In the genomic region with DNA sequence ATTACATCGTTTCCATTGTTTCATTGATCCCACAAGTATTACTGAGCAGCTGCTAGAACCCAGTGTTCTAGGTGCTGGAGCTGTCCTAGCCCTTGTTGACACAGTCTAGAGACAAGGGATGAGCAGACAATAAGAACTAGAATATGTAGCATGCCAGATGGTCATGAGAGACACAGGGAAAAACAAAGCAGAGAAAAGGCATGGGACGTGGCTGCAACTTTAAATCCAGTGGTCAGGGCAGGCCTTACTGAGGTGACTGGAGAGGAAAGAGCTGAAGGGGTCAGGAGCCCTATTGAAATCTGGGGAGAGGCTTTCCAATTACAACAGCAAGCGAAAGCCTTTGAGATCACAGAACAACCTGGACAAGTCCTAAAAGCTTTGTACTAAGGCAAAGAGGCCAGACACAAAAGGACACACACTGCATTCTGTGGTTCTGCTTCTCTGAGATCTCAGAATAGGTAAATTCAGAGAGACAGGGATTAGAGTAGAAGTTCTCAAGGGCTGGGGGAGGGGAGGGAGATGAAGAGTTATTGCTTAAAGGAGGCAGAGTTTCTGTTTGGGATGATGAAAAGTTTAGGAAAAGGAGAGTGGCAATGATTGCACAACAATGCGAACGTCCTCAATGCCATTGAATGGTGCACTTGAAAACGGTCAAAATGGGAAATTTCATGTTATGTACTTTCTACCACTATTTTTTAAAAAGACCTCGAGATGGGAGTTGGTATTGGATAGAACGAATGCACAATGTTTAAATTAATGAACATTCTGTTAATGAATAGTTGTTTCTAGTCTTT, we compare ENCODE assay signal across 20 cellular contexts.
DNase-seq lines count a peak whose midpoint lies in the region; ATAC-seq, FAIRE-seq and TF ChIP-seq lines count a peak whose summit lies in the region.
"Had no signal": no experiment of that assay in that cellular context is flagged by ENCODE, and none has a peak within 500 bp of the region (broad histone marks: within the 10 kb centered on the region; RNA-seq: fewer than 3 reads in every experiment).

No MANE protein-coding gene starts in this region.

- ATAC-seq in A549 (no peak), left lobe of liver (no peak), HG02571 (IDR thresholded peaks at IDR 0.05; ENCODE audit: unreplicated experiment) (no peak), GM19397 (IDR thresholded peaks at IDR 0.05; ENCODE audit: unreplicated experiment) (no peak)

- TF ChIP-seq EP300 in A549 (IDR thresholded peaks at IDR 0.05), result no peak
- TF ChIP-seq EP300 in SK-N-SH (IDR thresholded peaks at IDR 0.05; ENCODE audit: borderline replicate concordance in 1 of 2, low read depth in 1 of 2, low read length in 1 of 2), result no peak

- H3K79me2 ChIP-seq in OCI-LY3 (ENCODE audit: low read length) (no peaks in the 10 kb centered on the region), SK-N-SH (ENCODE audit: insufficient read depth) (no peaks in the 10 kb centered on the region)

- H2AFZ ChIP-seq in OCI-LY3 (ENCODE audit: low read depth, low read length) (no peak overlapping the region), SK-N-SH (ENCODE audit: low read depth) (no peak overlapping the region)

- H3K9me3 ChIP-seq in A549, result peaks cover 30% of the 10 kb centered on the region
- no peaks in the 10 kb centered on the region for H3K9me3 ChIP-seq in OCI-LY3 (ENCODE audit: insufficient read depth, low read length)
- H3K9me3 ChIP-seq in SK-N-SH, result peaks cover 8% of the 10 kb centered on the region
- H3K9me3 ChIP-seq: SJSA1 had no signal

- TF ChIP-seq CTCF in A549 (IDR thresholded peaks at IDR 0.05) (no peak), OCI-LY3 (IDR thresholded peaks at IDR 0.05; ENCODE audit: low read depth, low read length) (no peak), SK-N-SH (IDR thresholded peaks at IDR 0.05) (no peak)

- H3F3A ChIP-seq in SK-N-SH (replicated peaks; ENCODE audit: insufficient read depth), result peaks cover 25% of the 10 kb centered on the region

- no peak for FAIRE-seq in A549 (lab: Jason Lieb, UNC)

- no peaks in the 10 kb centered on the region for H3K9me2 ChIP-seq in SK-N-SH

- H3K4me2 ChIP-seq in A549 (peak overlapping the region; percentile 23; the same call in 2 of the 3 replicates), OCI-LY3 (ENCODE audit: low read length) (peak overlapping the region; percentile 16; the same call in 1 of the 2 replicates), SK-N-SH (no peak overlapping the region)

- no peak for TF ChIP-seq POLR2A in A549 (IDR thresholded peaks at IDR 0.05; ENCODE audit: low read length)

- H3K36me3 ChIP-seq in OCI-LY3 (replicated peaks; ENCODE audit: low read depth, low read length) (no peaks in the 10 kb centered on the region), SK-N-SH (replicated peaks in 1 of 2; ENCODE audit: control insufficient read depth in 1 of 2, insufficient read depth in 2 of 2, low read length in 1 of 2) (no peaks in the 10 kb centered on the region)
- H3K36me3 ChIP-seq: SJSA1 had no signal

- CTCF ChIA-PET in A549 (lab: Yijun Ruan, JAX) (interaction anchor here (0.6 to 1.3 kb wide), 2 partner anchors 211 to 261 kb away, joined by 3 to 4 read pairs; no protein-coding TSS in a partner anchor), SK-N-SH (lab: Yijun Ruan, JAX) (interaction anchor here (0.8 to 1.4 kb wide), 3 partner anchors 8 to 22 kb away, joined by 3 to 4 read pairs (median 3); no protein-coding TSS in a partner anchor)

- peak overlapping the region; percentile 97 to 98 for H3K27ac ChIP-seq in A549
- no peak overlapping the region for H3K27ac ChIP-seq in OCI-LY3 (ENCODE audit: low read length)
- no peak overlapping the region for H3K27ac ChIP-seq in SK-N-SH (ENCODE audit: low read depth in 2 of 2, low read length in 1 of 2)
- H3K27ac ChIP-seq: SJSA1 had no signal

- H3K27me3 ChIP-seq in OCI-LY3 (ENCODE audit: low read depth, low read length), result no peaks in the 10 kb centered on the region
- H3K27me3 ChIP-seq in SK-N-SH (ENCODE audit: insufficient read depth), result no peaks in the 10 kb centered on the region
- H3K27me3 ChIP-seq: SJSA1 had no signal

- 74% methylated on average over 8 of the region's 8 CpGs for WGBS in A549 (ENCODE audit: missing lambda C conversion rate)
- WGBS in SK-N-SH (ENCODE audit: low lambda C conversion rate), result 90% methylated on average over 8 of the region's 8 CpGs

- H4K20me1 ChIP-seq in OCI-LY3 (ENCODE audit: insufficient read depth, low read length) (no peaks in the 10 kb centered on the region), SK-N-SH (ENCODE audit: insufficient read depth) (no peaks in the 10 kb centered on the region)

- H3K9ac ChIP-seq in OCI-LY3 (ENCODE audit: low read length), result no peak overlapping the region
- H3K9ac ChIP-seq in SK-N-SH, result no peak overlapping the region

- H3K4me3 ChIP-seq in A549, result no peak overlapping the region
- no peak overlapping the region for H3K4me3 ChIP-seq in OCI-LY3 (ENCODE audit: low read length)
- H3K4me3 ChIP-seq in SK-N-SH (ENCODE audit: low read depth in 2 of 2, low read length in 1 of 2), result no peak overlapping the region
- H3K4me3 ChIP-seq: SJSA1 had no signal

- POLR2A ChIA-PET in A549 (lab: Yijun Ruan, JAX) (no interaction called here), SK-N-SH (lab: Yijun Ruan, JAX) (no interaction called here)

- H3K4me1 ChIP-seq in A549 (peaks cover 52% of the 10 kb centered on the region), OCI-LY3 (ENCODE audit: low read length) (peaks cover 31% of the 10 kb centered on the region), SK-N-SH (ENCODE audit: control insufficient read depth in 1 of 2, insufficient read depth in 2 of 2, low read depth in 1 of 2, low read length in 1 of 2) (peaks cover 16 to 19% of the 10 kb centered on the region in 2 experiments; a peak in 3 of 4 replicates)

- TF ChIP-seq RAD21 in A549 (conservative IDR thresholded peaks at IDR 0.05 in 1 of 2, IDR thresholded peaks at IDR 0.05 in 1 of 2) (no peak), SK-N-SH (IDR thresholded peaks at IDR 0.05; ENCODE audit: low read length) (no peak)

- DNase-seq in A549 (ENCODE audit: low read depth in 1 of 2, low spot score in 1 of 2), result peak in 1 of 2 experiments; percentile 39
- DNase-seq in DMS53 treated with DMSO at 0.1 percent for 48 hours (lab: John Stamatoyannopoulos, UW; ENCODE audit: unreplicated experiment), result peak; percentile 48
- peak; percentile 10 for DNase-seq in left lobe of liver (ENCODE audit: low spot score)
- DNase-seq in NCI-H2107 treated with DMSO at 0.1 percent for 48 hours (lab: John Stamatoyannopoulos, UW; ENCODE audit: unreplicated experiment), result no peak
- DNase-seq in SK-N-SH, result no peak
- DNase-seq: ACHN, AML-193, DMS79, KG1, NCI-H1048, NCI-H146, NCI-H2081 treated with DMSO at 0.1 percent for 48 hours, NCI-H226, OCI-M1, RPMI8226, SW 1271 had no signal

TF ChIP-seq in A549, 52 proteins besides CTCF, POLR2A, EP300 and RAD21:
- TF ChIP-seq CEBPB (IDR thresholded peaks at IDR 0.05), result peak; percentile 74 to 89
- no peak for TF ChIP-seq NR3C1 (IDR thresholded peaks at IDR 0.05)

TF ChIP-seq in SK-N-SH, 30 proteins besides CTCF, POLR2A, EP300 and RAD21:
- TF ChIP-seq, protein P1, sequence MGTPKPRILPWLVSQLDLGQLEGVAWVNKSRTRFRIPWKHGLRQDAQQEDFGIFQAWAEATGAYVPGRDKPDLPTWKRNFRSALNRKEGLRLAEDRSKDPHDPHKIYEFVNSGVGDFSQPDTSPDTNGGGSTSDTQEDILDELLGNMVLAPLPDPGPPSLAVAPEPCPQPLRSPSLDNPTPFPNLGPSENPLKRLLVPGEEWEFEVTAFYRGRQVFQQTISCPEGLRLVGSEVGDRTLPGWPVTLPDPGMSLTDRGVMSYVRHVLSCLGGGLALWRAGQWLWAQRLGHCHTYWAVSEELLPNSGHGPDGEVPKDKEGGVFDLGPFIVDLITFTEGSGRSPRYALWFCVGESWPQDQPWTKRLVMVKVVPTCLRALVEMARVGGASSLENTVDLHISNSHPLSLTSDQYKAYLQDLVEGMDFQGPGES (IDR thresholded peaks at IDR 0.05; ENCODE audit: low read depth, low read length), result no peak
- TF ChIP-seq NRF1 (IDR thresholded peaks at IDR 0.05; ENCODE audit: low read depth, low read length) (no peak), RFX5 (IDR thresholded peaks at IDR 0.05; ENCODE audit: low read length) (no peak), NFIC (IDR thresholded peaks at IDR 0.05; ENCODE audit: borderline replicate concordance) (no peak)
- TF ChIP-seq, protein P2, sequence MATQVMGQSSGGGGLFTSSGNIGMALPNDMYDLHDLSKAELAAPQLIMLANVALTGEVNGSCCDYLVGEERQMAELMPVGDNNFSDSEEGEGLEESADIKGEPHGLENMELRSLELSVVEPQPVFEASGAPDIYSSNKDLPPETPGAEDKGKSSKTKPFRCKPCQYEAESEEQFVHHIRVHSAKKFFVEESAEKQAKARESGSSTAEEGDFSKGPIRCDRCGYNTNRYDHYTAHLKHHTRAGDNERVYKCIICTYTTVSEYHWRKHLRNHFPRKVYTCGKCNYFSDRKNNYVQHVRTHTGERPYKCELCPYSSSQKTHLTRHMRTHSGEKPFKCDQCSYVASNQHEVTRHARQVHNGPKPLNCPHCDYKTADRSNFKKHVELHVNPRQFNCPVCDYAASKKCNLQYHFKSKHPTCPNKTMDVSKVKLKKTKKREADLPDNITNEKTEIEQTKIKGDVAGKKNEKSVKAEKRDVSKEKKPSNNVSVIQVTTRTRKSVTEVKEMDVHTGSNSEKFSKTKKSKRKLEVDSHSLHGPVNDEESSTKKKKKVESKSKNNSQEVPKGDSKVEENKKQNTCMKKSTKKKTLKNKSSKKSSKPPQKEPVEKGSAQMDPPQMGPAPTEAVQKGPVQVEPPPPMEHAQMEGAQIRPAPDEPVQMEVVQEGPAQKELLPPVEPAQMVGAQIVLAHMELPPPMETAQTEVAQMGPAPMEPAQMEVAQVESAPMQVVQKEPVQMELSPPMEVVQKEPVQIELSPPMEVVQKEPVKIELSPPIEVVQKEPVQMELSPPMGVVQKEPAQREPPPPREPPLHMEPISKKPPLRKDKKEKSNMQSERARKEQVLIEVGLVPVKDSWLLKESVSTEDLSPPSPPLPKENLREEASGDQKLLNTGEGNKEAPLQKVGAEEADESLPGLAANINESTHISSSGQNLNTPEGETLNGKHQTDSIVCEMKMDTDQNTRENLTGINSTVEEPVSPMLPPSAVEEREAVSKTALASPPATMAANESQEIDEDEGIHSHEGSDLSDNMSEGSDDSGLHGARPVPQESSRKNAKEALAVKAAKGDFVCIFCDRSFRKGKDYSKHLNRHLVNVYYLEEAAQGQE (IDR thresholded peaks at IDR 0.05; ENCODE audit: low read depth, low read length), result no peak

Comparison
In these comparisons a context has a peak if more than half of its experiments do, and no peak if none do; other contexts are left out.
1. DNase-seq: peak in DMS53 treated with DMSO at 0.1 percent for 48 hours (single experiment) and left lobe of liver (single experiment); none in NCI-H2107 treated with DMSO at 0.1 percent for 48 hours (single experiment) and SK-N-SH (single experiment).
2. H3K27ac ChIP-seq: peak in A549 (2 of 2); none in OCI-LY3 (single experiment) and SK-N-SH (0 of 2).